Comparison of ENCODE assay signal across 1 cellular context in genomic region chr2:43418673-43419072, GRCh38.
TF ChIP-seq lines count a peak whose summit lies in the region.

No MANE protein-coding gene starts in this region.

TF ChIP-seq in GM12878, 131 proteins besides CTCF, POLR2A, EP300 and RAD21 (continued from another document):
- TF ChIP-seq REST (IDR thresholded peaks at IDR 0.05; ENCODE audit: low read depth, low read length) (no peak), GATAD2B (conservative IDR thresholded peaks at IDR 0.05; ENCODE audit: low read depth) (no peak)
